Comparison of ENCODE assay signal across 19 cellular contexts in the genomic region with DNA sequence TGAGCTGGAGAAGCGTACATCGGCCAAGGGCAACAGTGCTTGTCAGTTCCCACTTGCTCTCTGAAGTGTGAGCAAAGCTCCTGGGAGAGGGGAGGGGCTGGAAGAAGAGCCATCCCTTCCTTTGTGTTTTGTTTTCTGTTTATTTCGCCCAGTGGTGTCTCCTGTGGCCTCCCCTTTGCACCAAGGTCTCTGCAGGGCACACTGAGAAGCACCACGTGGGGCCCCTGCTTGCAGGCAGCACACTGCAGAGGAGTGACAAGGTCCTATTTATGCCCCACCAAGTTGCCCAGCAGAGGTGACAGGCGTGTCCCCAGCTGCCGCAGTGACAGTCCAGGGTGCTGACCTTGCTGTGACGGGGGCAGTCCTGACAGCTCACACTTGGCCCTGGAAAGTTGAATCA. TPM values are rescaled to one million over a fixed set of nuclear protein-coding genes. Genes with fewer than 3 reads are reported as not detected.
"Had no signal": no experiment of that assay in that cellular context is flagged by ENCODE, and none has a peak within 500 bp of the region (broad histone marks: within the 10 kb centered on the region; RNA-seq: fewer than 3 reads in every experiment).

No MANE protein-coding gene starts in this region.

- ATAC-seq: activated CD8-positive, alpha-beta memory T cell treated with anti-CD3 and anti-CD28 coated beads, Interleukin-2, amount 10 ng/mL, durations not matched to agents 7 days and 5 days; body of pancreas; foreskin keratinocyte; naive thymus-derived CD4-positive, alpha-beta T cell; T-cell; WTC11 had no signal

- H3K9me3 ChIP-seq: body of pancreas, tibial nerve had no signal

- H3K36me3 ChIP-seq: tibial nerve had no signal

- H3K27me3 ChIP-seq: body of pancreas had no signal

- DNase-seq: activated CD4-positive, alpha-beta memory T cell treated with anti-CD3 and anti-CD28 coated beads, Interleukin-2, amount 10 ng/mL, durations not matched to agents 7 days and 5 days; activated CD4-positive, alpha-beta T cell treated with anti-CD3 and anti-CD28 coated beads for 4 hours; activated CD8-positive, alpha-beta memory T cell treated with anti-CD3 and anti-CD28 coated beads, Interleukin-2, amount 10 ng/mL, durations not matched to agents 7 days and 5 days; activated naive CD4-positive, alpha-beta T cell treated with Interleukin-2 at 50 U/mL for 16 hours; activated naive CD8-positive, alpha-beta T cell treated with anti-CD3 and anti-CD28 coated beads, Interleukin-2, amount 10 ng/mL, durations not matched to agents 7 days and 5 days; body of pancreas; central memory CD4-positive, alpha-beta T cell; endodermal cell; foreskin keratinocyte; mesenchymal stem cell; naive thymus-derived CD4-positive, alpha-beta T cell; nucleus accumbens; T-cell had no signal

- H3K4me1 ChIP-seq: foreskin keratinocyte had no signal

- H3K4me3 ChIP-seq: body of pancreas, skin epidermis, tibial nerve had no signal

- H3K27ac ChIP-seq: body of pancreas, epithelial cell of prostate, foreskin keratinocyte, skin epidermis, tibial nerve had no signal

- FAIRE-seq: colon, urothelium cell line had no signal

RNA-seq across cellular contexts. Expression of gene GRIN2D, which starts 24.0 kb away (rescaled TPM):
- polyA plus RNA-seq: naive thymus-derived CD4-positive, alpha-beta T cell had no signal
